In genomic region chrX:57905141-57905540, GRCh38 we compare ENCODE assay signal across 15 cellular contexts. TPM values are rescaled to one million over a fixed set of nuclear protein-coding genes. Genes with fewer than 3 reads are reported as not detected.
DNase-seq lines count a peak whose midpoint lies in the region; ATAC-seq, FAIRE-seq and TF ChIP-seq lines count a peak whose summit lies in the region.
"Had no signal": no experiment of that assay in that cellular context is flagged by ENCODE, and none has a peak within 500 bp of the region (broad histone marks: within the 10 kb centered on the region; RNA-seq: fewer than 3 reads in every experiment).

No MANE protein-coding gene starts in this region.

- RAD21 ChIA-PET in GM12878 (lab: Charles Lee; ENCODE audit: unreplicated experiment): no interaction called here

- peaks cover 3% of the 10 kb centered on the region; the same call in 1 of the 3 replicates for H3K4me1 ChIP-seq in A549
- no peaks in the 10 kb centered on the region for H3K4me1 ChIP-seq in GM12878 (ENCODE audit: control insufficient read depth, insufficient read depth, low read length)
- H3K4me1 ChIP-seq: colonic mucosa, neural progenitor cell had no signal

- TF ChIP-seq EP300 in A549 (IDR thresholded peaks at IDR 0.05): no peak
- TF ChIP-seq EP300 in GM12878 (IDR thresholded peaks at IDR 0.05; ENCODE audit: borderline replicate concordance in 1 of 2, control insufficient read depth in 1 of 2, low read depth in 2 of 2, low read length in 2 of 2): no peak

- H3K36me3 ChIP-seq in MG63 (peaks cover 3% of the 10 kb centered on the region; the same call in 1 of the 2 replicates), GM12878 (ENCODE audit: control insufficient read depth in 2 of 2, insufficient read depth in 2 of 2, low read length in 1 of 2) (no peaks in the 10 kb centered on the region)
- H3K36me3 ChIP-seq: colonic mucosa, neural progenitor cell had no signal

- no peak overlapping the region for H3K4me2 ChIP-seq in A549
- peak overlapping the region; percentile 59; the same call in 1 of the 2 replicates for H3K4me2 ChIP-seq in GM12878 (ENCODE audit: control insufficient read depth, insufficient read depth)
- H3K4me2 ChIP-seq: neural progenitor cell had no signal

- FAIRE-seq in A549 (lab: Jason Lieb, UNC) (peak; percentile 36), GM12878 (lab: Jason Lieb, UNC) (no peak), HTR-8/SVneo (lab: Jason Lieb, UNC) (no peak)

- H3K4me3 ChIP-seq in A549: no peak overlapping the region
- peak overlapping the region; percentile 25 for H3K4me3 ChIP-seq in MG63
- peak overlapping the region; percentile 31; the same call in 1 of the 2 replicates for H3K4me3 ChIP-seq in GM12878
- H3K4me3 ChIP-seq: colonic mucosa, neural progenitor cell had no signal

- no peak overlapping the region for H3K27ac ChIP-seq in A549
- H3K27ac ChIP-seq in GM12878 (ENCODE audit: control insufficient read depth, insufficient read depth): no peak overlapping the region
- H3K27ac ChIP-seq: colonic mucosa, HL-60, neural progenitor cell had no signal

- CTCF ChIA-PET in A549 (lab: Yijun Ruan, JAX): no interaction called here
- CTCF ChIA-PET in GM12878 (lab: Yijun Ruan, JAX): interaction anchor here (0.7 kb wide), 1 partner anchor 323 kb away, joined by 3 read pairs; no protein-coding TSS in a partner anchor

- TF ChIP-seq CTCF in A549 (IDR thresholded peaks at IDR 0.05) (no peak), GM12878 (IDR thresholded peaks at IDR 0.05 in 2 of 3, conservative IDR thresholded peaks at IDR 0.05 in 1 of 3; ENCODE audit: control insufficient read depth in 2 of 3, extremely low read depth in 1 of 3, insufficient read depth in 1 of 3, low read depth in 3 of 3, low read length in 3 of 3) (no peak)

- peaks cover 9% of the 10 kb centered on the region for H3K36me3 Mint-ChIP-seq in memory B cell
- H3K36me3 Mint-ChIP-seq: neural progenitor cell had no signal

- intact Hi-C loops in GM12878 (cut with micrococcal nuclease; ENCODE audit: unreplicated experiment): no loop called here

- H2AFZ ChIP-seq in GM12878 (ENCODE audit: control insufficient read depth, low read depth, low read length): no peak overlapping the region
- H2AFZ ChIP-seq: neural progenitor cell had no signal

- in situ Hi-C loops in GM12878 (cut with MboI): loop anchor here (25.0 kb wide), 3 partner anchors 918 to 1343 kb away; partner anchors contain the start of genes SPIN3 and UBQLN2

- SMC1A ChIA-PET in GM12878 (lab: Charles Lee; ENCODE audit: uncharacterized antibody, unreplicated experiment): no interaction called here

- no peaks in the 10 kb centered on the region for H3K9me3 ChIP-seq in A549
- no peaks in the 10 kb centered on the region for H3K9me3 ChIP-seq in MG63
- H3K9me3 ChIP-seq in GM12878 (replicated peaks; ENCODE audit: control insufficient read depth, insufficient read depth, low read length): no peaks in the 10 kb centered on the region
- H3K9me3 ChIP-seq: colonic mucosa had no signal

- no peak overlapping the region for H3K4me3 Mint-ChIP-seq in memory B cell
- H3K4me3 Mint-ChIP-seq: neural progenitor cell had no signal

- H3K27me3 ChIP-seq in MG63 (no peaks in the 10 kb centered on the region), GM12878 (replicated peaks in 1 of 2; ENCODE audit: control insufficient read depth in 2 of 2, insufficient read depth in 2 of 2, low read length in 1 of 2) (no peaks in the 10 kb centered on the region)
- H3K27me3 ChIP-seq: colonic mucosa, neural progenitor cell had no signal

- BruUV-seq in GM12878 (replicated peaks; lab: Mats Ljungman, UMichigan): no TSS peak

- H3K9me3 Mint-ChIP-seq in memory B cell: no peaks in the 10 kb centered on the region

- POLR2A ChIA-PET in A549 (lab: Yijun Ruan, JAX) (no interaction called here), GM12878 (lab: Charles Lee) (no interaction called here)

- no peak for ATAC-seq in A549
- no peak for ATAC-seq in GM12878
- no peak for ATAC-seq in memory B cell (ENCODE audit: low read depth)
- no peak for ATAC-seq in HG03342 (IDR thresholded peaks at IDR 0.05; ENCODE audit: unreplicated experiment)

- TF ChIP-seq POLR2A in A549 (IDR thresholded peaks at IDR 0.05; ENCODE audit: low read length): no peak
- no peak for TF ChIP-seq POLR2A in GM12878 (IDR thresholded peaks at IDR 0.05; ENCODE audit: low read depth, low read length)

- H3K79me2 ChIP-seq in GM12878 (ENCODE audit: control insufficient read depth, insufficient read depth, low read length): no peaks in the 10 kb centered on the region; the same call in none of the 2 replicates

- WGBS in A549 (ENCODE audit: missing lambda C conversion rate): 84% methylated on average over 2 of the region's 2 CpGs
- 66% methylated on average over 2 of the region's 2 CpGs for WGBS in GM12878 (ENCODE audit: insufficient coverage, insufficient replicate concordance, low lambda C conversion rate, missing lambda C conversion rate)

- no peak for DNase-seq in A549 (ENCODE audit: low read depth in 1 of 2, low spot score in 1 of 2)
- DNase-seq in MG63: no peak
- no peak for DNase-seq in GM12878 (ENCODE audit: low read depth, low spot score)
- no peak for DNase-seq in memory B cell (ENCODE audit: low spot score in 2 of 2)
- DNase-seq in iPS-NIHi11 (ENCODE audit: low spot score): no peak
- no peak for DNase-seq in middle frontal gyrus (ENCODE audit: extremely low spot score, low spot score)
- no peak for DNase-seq in HTR-8/SVneo (ENCODE audit: insufficient read length, low spot score)
- DNase-seq: colonic mucosa; NCI-H1048; NCI-H748 treated with DMSO at 0.1 percent for 48 hours; stimulated activated CD4-positive, alpha-beta T cell treated with anti-CD3 and anti-CD28 coated beads, Interleukin-2, amount 100 ng/mL, for 48 hours; trophoblast cell had no signal

- no peaks in the 10 kb centered on the region for H3K27me3 Mint-ChIP-seq in memory B cell

- H3K27ac Mint-ChIP-seq in memory B cell: peak overlapping the region; percentile 72
- H3K27ac Mint-ChIP-seq: neural progenitor cell had no signal

- TF ChIP-seq RAD21 in A549 (conservative IDR thresholded peaks at IDR 0.05 in 1 of 2, IDR thresholded peaks at IDR 0.05 in 1 of 2): no peak
- TF ChIP-seq RAD21 in GM12878 (IDR thresholded peaks at IDR 0.05; ENCODE audit: insufficient read depth, low read depth, low read length): no peak

- peaks cover 17% of the 10 kb centered on the region for H3K4me1 Mint-ChIP-seq in memory B cell
- H3K4me1 Mint-ChIP-seq: neural progenitor cell had no signal

- H3K9ac ChIP-seq in GM12878 (ENCODE audit: control insufficient read depth, insufficient read depth, low read length): no peak overlapping the region
- H3K9ac ChIP-seq: neural progenitor cell had no signal

- no peaks in the 10 kb centered on the region for H4K20me1 ChIP-seq in GM12878 (ENCODE audit: control insufficient read depth, insufficient read depth)

TF ChIP-seq in A549, 52 proteins besides CTCF, POLR2A, EP300 and RAD21 (continues in another document):
- TF ChIP-seq ESRRA (IDR thresholded peaks at IDR 0.05; ENCODE audit: borderline replicate concordance, low read length) (no peak), HOXB13 (CRISPR knock-in tag; IDR thresholded peaks at IDR 0.05; ENCODE audit: low read depth) (no peak), RFX5 (IDR thresholded peaks at IDR 0.05) (no peak)

TF ChIP-seq in GM12878, 131 proteins besides CTCF, POLR2A, EP300 and RAD21:
- TF ChIP-seq ZBED1 (IDR thresholded peaks at IDR 0.05; ENCODE audit: borderline replicate concordance) (no peak), SKIL (IDR thresholded peaks at IDR 0.05; ENCODE audit: low read depth, poor library complexity, severe bottlenecking) (no peak), POLR2AphosphoS5 (IDR thresholded peaks at IDR 0.05; ENCODE audit: low read length) (no peak), SP1 (IDR thresholded peaks at IDR 0.05; ENCODE audit: low read depth, low read length) (no peak), ESRRA (IDR thresholded peaks at IDR 0.05; ENCODE audit: low read length) (no peak)

RNA-seq across cellular contexts. Expression of gene ZXDA, which starts 5.1 kb away (rescaled TPM):
- polyA plus RNA-seq in A549 (2011; rRNA removed): 2.0 and 2.2 TPM in 2 replicates
- 0.79 and 1.3 TPM in 2 replicates for polyA plus RNA-seq in A549 (2012; cell fraction: cytosol; rRNA removed)
- 0.91 and 1.4 TPM in 2 replicates for polyA plus RNA-seq in A549 (2012; cell fraction: nucleus; rRNA removed)
- 1.3 to 1.4 TPM (median 1.4 TPM) in 3 replicates for polyA plus RNA-seq in A549 (2017; fragmentation: RNase III; extraction: RNeasy Plus Mini Kit Qiagen cat#74134 plus additional on column Dnase treatment)
- 8.4 and 8.8 TPM in 2 replicates for polyA minus RNA-seq in A549 (2011; rRNA and poly(A)+ RNA removed)
- total RNA-seq in MG63 (2014; rRNA removed; shearing (Covaris generic); ENCODE audit: low replicate concordance): 2.5 and 3.3 TPM in 2 replicates
- total RNA-seq in GM12878 (2013; cell fraction: nucleolus; rRNA removed): 4.4 and 4.5 TPM in 2 replicates
- total RNA-seq in GM12878 (2014; rRNA removed): 2.8 and 2.9 TPM in 2 replicates
- 1.7 and 2.1 TPM in 2 replicates for total RNA-seq in GM12878 (2014; rRNA removed; fragmentation: Illumina TruSeq; extraction: Trizol)
- total RNA-seq in GM12878 (2021): 2.2 and 2.5 TPM in 2 replicates
- 0.88 TPM for polyA plus RNA-seq in GM12878 (2011; ENCODE audit: low read depth)
- 0.33 and 0.46 TPM in 2 replicates for polyA plus RNA-seq in GM12878 (2011; rRNA removed)
- polyA plus RNA-seq in GM12878 (2011; cell fraction: cytosol; rRNA removed): 0.40 and 0.42 TPM in 2 replicates
- polyA plus RNA-seq in GM12878 (2011; cell fraction: nucleus; rRNA removed): 0.42 and 0.45 TPM in 2 replicates
- polyA plus RNA-seq in GM12878 (2012): 0.97 and 1.5 TPM in 2 replicates
- 1.3 and 1.7 TPM in 2 replicates for polyA plus RNA-seq in GM12878 (2014; fragmentation: Illumina TruSeq; extraction: Trizol)
- under 1 TPM; 0.10 to 0.13 TPM for polyA plus RNA-seq in GM12878 (2014; fragmentation: Nextera tagmentation; extraction: Ambion mirVana)
- 0.88 and 1.3 TPM in 2 replicates for polyA plus RNA-seq in GM12878 (2014; rRNA removed)
- under 1 TPM; 0.69 to 0.72 TPM for polyA plus RNA-seq in GM12878 (2016; fragmentation: Nextera tagmentation; extraction: Ambion mirVana)
- 0.80 and 1.2 TPM in 2 replicates for polyA minus RNA-seq in GM12878 (2011; rRNA and poly(A)+ RNA removed)
- polyA minus RNA-seq in GM12878 (2011; cell fraction: cytosol; rRNA and poly(A)+ RNA removed): 0.80 and 1.0 TPM in 2 replicates
- polyA minus RNA-seq in GM12878 (2011; cell fraction: nucleus; rRNA and poly(A)+ RNA removed): 1.5 and 2.3 TPM in 2 replicates
